7 cellular contexts compared by ENCODE assay signal in the genomic region with DNA sequence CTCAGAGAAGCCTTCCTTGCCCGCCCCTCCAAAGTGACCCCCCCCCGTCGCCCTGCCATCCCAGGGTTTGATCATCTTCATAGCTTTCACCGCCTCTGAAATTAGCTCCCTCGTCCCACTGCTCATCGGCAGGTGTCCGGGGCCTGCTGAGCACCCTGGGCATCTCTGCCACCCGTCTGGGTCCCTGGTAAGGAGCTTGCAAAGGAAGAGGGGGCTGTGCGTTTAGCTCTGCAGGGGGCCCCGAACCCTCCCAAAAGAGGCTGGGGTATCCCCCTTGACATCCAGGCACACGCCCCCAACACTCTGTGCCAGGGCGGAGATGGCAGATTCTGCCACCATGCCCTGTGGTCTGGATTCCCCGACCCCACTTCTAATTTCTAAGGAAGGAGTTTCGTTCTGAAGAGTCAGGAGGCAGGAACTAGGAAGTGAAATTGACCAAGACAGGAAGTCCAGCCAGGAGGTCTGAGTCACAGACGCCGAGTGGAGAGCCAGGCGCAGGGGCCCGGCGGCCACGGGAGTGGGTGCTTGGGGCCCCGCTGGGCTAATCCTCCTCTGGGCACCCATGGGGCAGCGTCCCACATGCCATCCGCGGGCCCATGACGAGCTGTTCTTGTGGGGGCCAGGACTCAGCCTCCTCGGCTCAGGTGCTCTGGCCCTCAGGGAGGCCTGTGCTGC.
DNase-seq lines count a peak whose midpoint lies in the region; ATAC-seq and TF ChIP-seq lines count a peak whose summit lies in the region.

No MANE protein-coding gene starts in this region.

- H3K4me1 ChIP-seq in thymus (ENCODE audit: control insufficient read depth, insufficient read depth, low read length): peaks cover 14% of the 10 kb centered on the region
- H3K4me1 ChIP-seq in thyroid gland: peaks cover 40 to 73% of the 10 kb centered on the region in 2 donors

- no peaks in the 10 kb centered on the region for H3K9me3 Mint-ChIP-seq in activated naive CD8-positive, alpha-beta T cell treated with anti-CD3 and anti-CD28 coated beads for 36 hours

- H3K4me1 Mint-ChIP-seq in activated naive CD8-positive, alpha-beta T cell treated with anti-CD3 and anti-CD28 coated beads for 36 hours: peaks cover 36% of the 10 kb centered on the region

- peak; percentile 39 for ATAC-seq in GM18907 (IDR thresholded peaks at IDR 0.05; ENCODE audit: unreplicated experiment)

- intact Hi-C loops in thyroid gland (cut with DNase I): no loop called here

- no peaks in the 10 kb centered on the region for H3K27me3 Mint-ChIP-seq in activated naive CD8-positive, alpha-beta T cell treated with anti-CD3 and anti-CD28 coated beads for 36 hours

- H3K36me3 ChIP-seq in thymus (ENCODE audit: control insufficient read depth, insufficient read depth) (peaks cover 42% of the 10 kb centered on the region), thyroid gland (peaks cover 0 to under 1% of the 10 kb centered on the region in 2 donors)

- 83% methylated on average over 26 of the region's 26 CpGs for WGBS in thymus
- 75 to 86% methylated on average over 12 to 24 of the region's 26 CpGs for WGBS in thyroid gland, 2 donors

- no peak for TF ChIP-seq CTCF in HL-60 (IDR thresholded peaks at IDR 0.05; ENCODE audit: insufficient read depth, low read length)
- TF ChIP-seq CTCF in thyroid gland (IDR thresholded peaks at IDR 0.05): no peak

- no peak for TF ChIP-seq POLR2A in thyroid gland (IDR thresholded peaks at IDR 0.05)

- H3K36me3 Mint-ChIP-seq in activated naive CD8-positive, alpha-beta T cell treated with anti-CD3 and anti-CD28 coated beads for 36 hours: peaks cover 6% of the 10 kb centered on the region

- DNase-seq in HL-60 (ENCODE audit: low read depth in 1 of 2, low spot score in 1 of 2) (peak; percentile 72 to 73), iris pigment epithelial cell (ENCODE audit: low read depth) (peak; percentile 83), hippocampal formation (lab: John Stamatoyannopoulos, UW) (no peak), thyroid gland (no peak)
- DNase-seq in activated naive CD8-positive, alpha-beta T cell treated with anti-CD3 and anti-CD28 coated beads for 36 hours: peak; percentile 13

- H3K4me3 ChIP-seq in HL-60 (replicated peaks; ENCODE audit: insufficient read depth, low read length) (peak overlapping the region; percentile 19), thymus (ENCODE audit: low read length) (no peak overlapping the region), thyroid gland (replicated peaks in 1 of 3) (no peak overlapping the region)

- H3K27ac Mint-ChIP-seq in activated naive CD8-positive, alpha-beta T cell treated with anti-CD3 and anti-CD28 coated beads for 36 hours: peak overlapping the region; percentile 88

- H3K9me3 ChIP-seq in thymus (ENCODE audit: control insufficient read depth) (no peaks in the 10 kb centered on the region), thyroid gland (no peaks in the 10 kb centered on the region)

- peak overlapping the region; percentile 22 for H3K4me3 Mint-ChIP-seq in activated naive CD8-positive, alpha-beta T cell treated with anti-CD3 and anti-CD28 coated beads for 36 hours

- peak overlapping the region; percentile 88 for H3K27ac ChIP-seq in HL-60 (replicated peaks)
- H3K27ac ChIP-seq in thymus (ENCODE audit: low read depth): peak overlapping the region; percentile 38
- H3K27ac ChIP-seq in thyroid gland: peak overlapping the region in 1 of 3 donors; percentile 79

- H3K27me3 ChIP-seq in HL-60 (ENCODE audit: insufficient read depth, poor library complexity, severe bottlenecking) (no peaks in the 10 kb centered on the region), thymus (ENCODE audit: control insufficient read depth, insufficient read depth) (no peaks in the 10 kb centered on the region), thyroid gland (no peaks in the 10 kb centered on the region)

Comparison
In these comparisons a context has a peak if more than half of its experiments do, and no peak if none do; other contexts are left out.
1. DNase-seq: peak in HL-60 (2 of 2), activated naive CD8-positive, alpha-beta T cell treated with anti-CD3 and anti-CD28 coated beads for 36 hours (single experiment) and iris pigment epithelial cell (single experiment); none in hippocampal formation (0 of 2) and thyroid gland (0 of 2).